Comparison of ENCODE assay signal across 9 cellular contexts in genomic region chr5:36692791-36693763, GRCh38.
A peak's percentile ranks its signal among the peaks of the same experiment; 100 is the strongest.
DNase-seq lines count a peak whose midpoint lies in the region; ATAC-seq and TF ChIP-seq lines count a peak whose summit lies in the region.
"Had no signal": no experiment of that assay in that cellular context is flagged by ENCODE, and none has a peak within 500 bp of the region (broad histone marks: within the 10 kb centered on the region; RNA-seq: fewer than 3 reads in every experiment).

No MANE protein-coding gene starts in this region.

- H3K36me3 Mint-ChIP-seq in stimulated activated naive B cell treated with anti-CD40 and anti-IgM and Interleukin-4, amounts not matched to agents 10 μg/mL and 1 μg/mL and 100 μg/mL, for 72 hours, result no peaks in the 10 kb centered on the region

- H2AFZ ChIP-seq in mesenchymal stem cell (ENCODE audit: low read depth, low read length), result peak overlapping the region; percentile 36

- peak; percentile 13 for DNase-seq in NCI-H2196 (lab: John Stamatoyannopoulos, UW; ENCODE audit: unreplicated experiment)
- no peak for DNase-seq in NCI-H2196 treated with DMSO at 0.1 percent for 48 hours (lab: John Stamatoyannopoulos, UW; ENCODE audit: unreplicated experiment)
- DNase-seq in H7, result peak; percentile 90
- peak; percentile 56 to 74 for DNase-seq in Kasumi-1 (lab: John Stamatoyannopoulos, UW)
- DNase-seq in epidermal melanocyte (ENCODE audit: insufficient read length, low spot score), result peak; percentile 53
- DNase-seq in mesenchymal stem cell, result peak; percentile 53
- DNase-seq in stimulated activated naive B cell treated with anti-CD40 and anti-IgM and Interleukin-4, amounts not matched to agents 10 μg/mL and 1 μg/mL and 100 μg/mL, for 72 hours, result peak; percentile 61

- TF ChIP-seq CTCF in WI38 (IDR thresholded peaks at IDR 0.05; ENCODE audit: low read depth, low read length), result peak; percentile 53

- no peaks in the 10 kb centered on the region for H3K9me3 ChIP-seq in mesenchymal stem cell (ENCODE audit: control insufficient read depth, low read length)

- H2BK15ac ChIP-seq in mesenchymal stem cell (ENCODE audit: low read depth, poor library complexity, severe bottlenecking), result no peak overlapping the region

- no peak overlapping the region for H4K91ac ChIP-seq in mesenchymal stem cell (ENCODE audit: low read length)

- no peaks in the 10 kb centered on the region for H3K27me3 Mint-ChIP-seq in stimulated activated naive B cell treated with anti-CD40 and anti-IgM and Interleukin-4, amounts not matched to agents 10 μg/mL and 1 μg/mL and 100 μg/mL, for 72 hours

- peak overlapping the region; percentile 25 for H4K8ac ChIP-seq in mesenchymal stem cell (ENCODE audit: low read length)

- H2BK5ac ChIP-seq in mesenchymal stem cell (ENCODE audit: low read depth, low read length, poor library complexity, severe bottlenecking), result no peak overlapping the region

- no peaks in the 10 kb centered on the region for H3K36me3 ChIP-seq in H7 (replicated peaks; ENCODE audit: control insufficient read depth, insufficient read depth, low read length)
- no peaks in the 10 kb centered on the region for H3K36me3 ChIP-seq in mesenchymal stem cell (ENCODE audit: control insufficient read depth in 1 of 2, insufficient read depth in 2 of 2, low read depth in 1 of 2, low read length in 2 of 2)

- H3K27ac ChIP-seq in mesenchymal stem cell (ENCODE audit: low read length, poor library complexity, severe bottlenecking), result no peak overlapping the region

- no peak overlapping the region for H3K4ac ChIP-seq in mesenchymal stem cell (ENCODE audit: low read depth in 1 of 2, low read length in 2 of 2)

- no peak overlapping the region for H3K23ac ChIP-seq in mesenchymal stem cell (ENCODE audit: low read length in 2 of 2)

- no peaks in the 10 kb centered on the region for H3K9me3 Mint-ChIP-seq in stimulated activated naive B cell treated with anti-CD40 and anti-IgM and Interleukin-4, amounts not matched to agents 10 μg/mL and 1 μg/mL and 100 μg/mL, for 72 hours
- H3K9me3 Mint-ChIP-seq: CD4-positive, CD25-positive, alpha-beta regulatory T cell had no signal

- peak overlapping the region; percentile 74 for H3K9ac ChIP-seq in mesenchymal stem cell (ENCODE audit: low read length)

- H3K4me3 ChIP-seq in H7 (ENCODE audit: insufficient read depth, low read depth, low read length) (peak overlapping the region; percentile 34), WI38 (ENCODE audit: low read depth, low read length) (no peak overlapping the region), mesenchymal stem cell (ENCODE audit: insufficient read depth in 1 of 2, low read depth in 1 of 2, low read length in 2 of 2) (peak overlapping the region; percentile 7 to 24)

- ATAC-seq in stimulated activated naive B cell treated with anti-CD40 and anti-IgM and Interleukin-4, amounts not matched to agents 10 μg/mL and 1 μg/mL and 100 μg/mL, for 72 hours (replicated peaks), result peak; percentile 72 to 77

- H2BK12ac ChIP-seq in mesenchymal stem cell (ENCODE audit: low read length in 2 of 2), result no peak overlapping the region

- H3K4me1 ChIP-seq in mesenchymal stem cell (ENCODE audit: control insufficient read depth, insufficient read depth, low read depth, low read length), result peaks cover 13% of the 10 kb centered on the region

- peak overlapping the region; percentile 54 for H2BK120ac ChIP-seq in mesenchymal stem cell (ENCODE audit: low read depth, low read length)

- peaks cover 7% of the 10 kb centered on the region for H3K27me3 ChIP-seq in H7 (ENCODE audit: control insufficient read depth, insufficient read depth, low read length)
- H3K27me3 ChIP-seq in mesenchymal stem cell (ENCODE audit: control insufficient read depth in 1 of 2, insufficient read depth in 1 of 2, low read length in 2 of 2), result peaks cover 0 to 4% of the 10 kb centered on the region in 2 experiments

- no peak overlapping the region for H3K18ac ChIP-seq in mesenchymal stem cell (ENCODE audit: low read depth in 1 of 2, low read length in 2 of 2)

- 21% methylated on average over 44 of the region's 44 CpGs for WGBS in mesenchymal stem cell

- no peak overlapping the region for H3K14ac ChIP-seq in mesenchymal stem cell (ENCODE audit: low read length in 2 of 2)

- peak overlapping the region; percentile 82 to 84 for H3K4me3 Mint-ChIP-seq in stimulated activated naive B cell treated with anti-CD40 and anti-IgM and Interleukin-4, amounts not matched to agents 10 μg/mL and 1 μg/mL and 100 μg/mL, for 72 hours

- peak overlapping the region; percentile 51 for H3K27ac Mint-ChIP-seq in stimulated activated naive B cell treated with anti-CD40 and anti-IgM and Interleukin-4, amounts not matched to agents 10 μg/mL and 1 μg/mL and 100 μg/mL, for 72 hours
- H3K27ac Mint-ChIP-seq: CD4-positive, CD25-positive, alpha-beta regulatory T cell had no signal

- H2AK5ac ChIP-seq in mesenchymal stem cell (ENCODE audit: low read length, severe bottlenecking), result no peak overlapping the region

- H3K4me1 Mint-ChIP-seq in stimulated activated naive B cell treated with anti-CD40 and anti-IgM and Interleukin-4, amounts not matched to agents 10 μg/mL and 1 μg/mL and 100 μg/mL, for 72 hours, result peaks cover 21 to 37% of the 10 kb centered on the region in 2 donors

- H3K79me1 ChIP-seq in mesenchymal stem cell (replicated peaks; ENCODE audit: low read length, poor library complexity, severe bottlenecking), result no peaks in the 10 kb centered on the region

- H3K4me2 ChIP-seq in mesenchymal stem cell (ENCODE audit: low read length, poor library complexity, severe bottlenecking), result peak overlapping the region; percentile 84
